Comparison of ENCODE assay signal across 21 cellular contexts in genomic region chr15:81945014-81945615, GRCh38.
"Had no signal": no experiment of that assay in that cellular context is flagged by ENCODE, and none has a peak within 500 bp of the region (broad histone marks: within the 10 kb centered on the region; RNA-seq: fewer than 3 reads in every experiment).

No MANE protein-coding gene starts in this region.

- FAIRE-seq: endothelial cell of umbilical vein, islet of Langerhans had no signal

- DNase-seq: activated CD4-positive, alpha-beta T cell treated with anti-CD3 and anti-CD28 coated beads, Interleukin-2, amount 50 U/mL, for 48 hours; activated gamma-delta T cell treated with Interleukin-2 at 50 U/mL for 16 hours; activated T-cell treated with anti-CD3 and anti-CD28 coated beads for 4 hours; effector CD4-positive, alpha-beta T cell; esophagus squamous epithelium; left cardiac atrium; mesenchymal stem cell; naive thymus-derived CD8-positive, alpha-beta T cell; ovary; psoas muscle; right cardiac atrium; stimulated activated CD4-positive, alpha-beta T cell treated with anti-CD3 and anti-CD28 coated beads, Interleukin-2, amount 100 ng/mL, for 48 hours; trophoblast cell had no signal

- H3K4me3 ChIP-seq: esophagus squamous epithelium, ovary, psoas muscle, skin epidermis had no signal

- H3K9me3 ChIP-seq: esophagus squamous epithelium, ovary had no signal

- ATAC-seq: left cardiac atrium; naive thymus-derived CD8-positive, alpha-beta T cell; psoas muscle; right cardiac atrium had no signal

- H3K27ac Mint-ChIP-seq: activated naive CD8-positive, alpha-beta T cell; activated T-helper 1 cell treated with anti-CD3 and anti-CD28 coated beads, Interleukin-12 subunit alpha, Interleukin-12 subunit beta, Interleukin-2, Interleukin-4 antibody, amounts not matched to agents 30 ng/mL and 10 ng/mL and 1 ng/mL, durations not matched to agents 14 hours and 24 hours and 36 hours; naive thymus-derived CD8-positive, alpha-beta T cell; stimulated activated naive CD8-positive, alpha-beta T cell treated with anti-CD3 and anti-CD28 coated beads, Interleukin-15, Interleukin-2, amounts not matched to agents 100 ng/mL and 50 ng/mL, for 24 hours; T-helper 2 cell treated with Interferon-gamma antibody and Interleukin-4, amounts not matched to agents 5 μg/mL and 100 μg/mL, for 36 hours had no signal

- H3K27ac ChIP-seq: esophagus squamous epithelium, ovary, psoas muscle, skin epidermis, VCaP had no signal

- H3K36me3 ChIP-seq: esophagus squamous epithelium, ovary had no signal

- H3K27me3 ChIP-seq: esophagus squamous epithelium, ovary had no signal

- H3K4me3 Mint-ChIP-seq: activated naive CD8-positive, alpha-beta T cell; activated T-helper 1 cell treated with anti-CD3 and anti-CD28 coated beads, Interleukin-12 subunit alpha, Interleukin-12 subunit beta, Interleukin-2, Interleukin-4 antibody, amounts not matched to agents 30 ng/mL and 10 ng/mL and 1 ng/mL, durations not matched to agents 14 hours and 24 hours and 36 hours; naive thymus-derived CD8-positive, alpha-beta T cell; stimulated activated naive CD8-positive, alpha-beta T cell treated with anti-CD3 and anti-CD28 coated beads, Interleukin-15, Interleukin-2, amounts not matched to agents 100 ng/mL and 50 ng/mL, for 24 hours; T-helper 2 cell treated with Interferon-gamma antibody and Interleukin-4, amounts not matched to agents 5 μg/mL and 100 μg/mL, for 36 hours had no signal

- H3K4me1 ChIP-seq: esophagus squamous epithelium, psoas muscle had no signal
